ENCODE assay signal across 1 cellular context in genomic region chr3:129829640-129830039, GRCh38.
TF ChIP-seq lines count a peak whose summit lies in the region.

No MANE protein-coding gene starts in this region.

TF ChIP-seq in WTC11, 78 proteins besides CTCF, POLR2A, EP300 and RAD21 (continued from another document):
- TF ChIP-seq E2F5 (CRISPR knock-in tag; IDR thresholded peaks at IDR 0.05): no peak
